Comparison of ENCODE assay signal across 1 cellular context in genomic region chr17:48023408-48024148, GRCh38.
TF ChIP-seq lines count a peak whose summit lies in the region.

No MANE protein-coding gene starts in this region.

TF ChIP-seq in HepG2, 621 proteins besides CTCF, POLR2A, EP300 and RAD21 (continued from another document and continues in another):
- no peak for TF ChIP-seq ZBTB40 (IDR thresholded peaks at IDR 0.05)
- 0 out of 2 replicates have a peak, but pooled peaks have one; percentile 49 for TF ChIP-seq ZBTB40 (CRISPR knock-in tag; IDR thresholded peaks at IDR 0.05)
- peak; percentile 43 for TF ChIP-seq ZNF501 (CRISPR knock-in tag; IDR thresholded peaks at IDR 0.05)
- 0 out of 2 replicates have a peak, but pooled peaks have one; percentile 34 for TF ChIP-seq SNAI1 (CRISPR knock-in tag; IDR thresholded peaks at IDR 0.05; ENCODE audit: borderline replicate concordance)
- TF ChIP-seq HOXD1 (CRISPR knock-in tag; IDR thresholded peaks at IDR 0.05) = 0 out of 2 replicates have a peak, but pooled peaks have one; percentile 58
- 0 out of 2 replicates have a peak, but pooled peaks have one; percentile 1 for TF ChIP-seq SP4 (CRISPR knock-in tag; IDR thresholded peaks at IDR 0.05)
- peak; percentile 76 for TF ChIP-seq ZFX (CRISPR knock-in tag; IDR thresholded peaks at IDR 0.05; ENCODE audit: low read depth)
- TF ChIP-seq ZNF652 (CRISPR knock-in tag; IDR thresholded peaks at IDR 0.05; ENCODE audit: borderline replicate concordance, low read depth) = no peak
- peak; percentile 75 for TF ChIP-seq AGO1 (IDR thresholded peaks at IDR 0.05; ENCODE audit: low read depth, low read length, poor library complexity, severe bottlenecking)
- TF ChIP-seq PLSCR1 (CRISPR knock-in tag; IDR thresholded peaks at IDR 0.05; ENCODE audit: borderline replicate concordance) = no peak
- no peak for TF ChIP-seq NFE2 (CRISPR knock-in tag; IDR thresholded peaks at IDR 0.05)
- TF ChIP-seq E2F2 (CRISPR knock-in tag; IDR thresholded peaks at IDR 0.05; ENCODE audit: borderline replicate concordance) = no peak
- TF ChIP-seq TCF7L2 (IDR thresholded peaks at IDR 0.05; ENCODE audit: low read depth, low read length) = no peak
- TF ChIP-seq NR2C2 (CRISPR knock-in tag; IDR thresholded peaks at IDR 0.05; ENCODE audit: borderline replicate concordance) = 0 out of 2 replicates have a peak, but pooled peaks have one; percentile 10
- TF ChIP-seq MAX (IDR thresholded peaks at IDR 0.05) = 0 out of 2 replicates have a peak, but pooled peaks have one; percentile 3
- TF ChIP-seq ZNF766 (CRISPR knock-in tag; IDR thresholded peaks at IDR 0.05; ENCODE audit: borderline replicate concordance) = no peak
- 0 out of 2 replicates have a peak, but pooled peaks have one; percentile 40 for TF ChIP-seq ZNF639 (CRISPR knock-in tag; conservative IDR thresholded peaks at IDR 0.05)
- no peak for TF ChIP-seq ZNF275 (CRISPR knock-in tag; IDR thresholded peaks at IDR 0.05; ENCODE audit: borderline replicate concordance)
- 0 out of 2 replicates have a peak, but pooled peaks have one; percentile 40 for TF ChIP-seq ZNF598 (CRISPR knock-in tag; IDR thresholded peaks at IDR 0.05; ENCODE audit: borderline replicate concordance)
- peak; percentile 31; the same call in 1 of the 2 replicates for TF ChIP-seq ZBTB46 (CRISPR knock-in tag; IDR thresholded peaks at IDR 0.05; ENCODE audit: borderline replicate concordance)
- TF ChIP-seq ZNF230 (CRISPR knock-in tag; IDR thresholded peaks at IDR 0.05) = 0 out of 2 replicates have a peak, but pooled peaks have one; percentile 14
- TF ChIP-seq PHF8 (CRISPR knock-in tag; IDR thresholded peaks at IDR 0.05) = peak; percentile 21; the same call in 1 of the 2 replicates
- 0 out of 2 replicates have a peak, but pooled peaks have one; percentile 56 for TF ChIP-seq NR0B2 (CRISPR knock-in tag; IDR thresholded peaks at IDR 0.05)
- TF ChIP-seq ASH2L (IDR thresholded peaks at IDR 0.05; ENCODE audit: insufficient read length, low read depth, low read length) = peak; percentile 59
- peak; percentile 74 for TF ChIP-seq NFYC (CRISPR knock-in tag; IDR thresholded peaks at IDR 0.05)
- TF ChIP-seq HIVEP1 (CRISPR knock-in tag; IDR thresholded peaks at IDR 0.05) = 0 out of 2 replicates have a peak, but pooled peaks have one; percentile 41
- peak; percentile 38; the same call in 1 of the 2 replicates for TF ChIP-seq DRAP1 (CRISPR knock-in tag; IDR thresholded peaks at IDR 0.05)
- TF ChIP-seq ZNF34 (CRISPR knock-in tag; IDR thresholded peaks at IDR 0.05; ENCODE audit: borderline replicate concordance) = no peak
- TF ChIP-seq MTERF4 (CRISPR knock-in tag; IDR thresholded peaks at IDR 0.05) = 0 out of 2 replicates have a peak, but pooled peaks have one; percentile 70
- 0 out of 2 replicates have a peak, but pooled peaks have one; percentile 34 for TF ChIP-seq ZSCAN29 (CRISPR knock-in tag; conservative IDR thresholded peaks at IDR 0.05)
- no peak for TF ChIP-seq ZNF672 (CRISPR knock-in tag; IDR thresholded peaks at IDR 0.05)
- TF ChIP-seq MNT (IDR thresholded peaks at IDR 0.05) = no peak
- TF ChIP-seq SP1 (IDR thresholded peaks at IDR 0.05) = no peak
- 0 out of 2 replicates have a peak, but pooled peaks have one; percentile 9 for TF ChIP-seq SP1 (CRISPR knock-in tag; IDR thresholded peaks at IDR 0.05)
